Comparison of ENCODE assay signal across 11 cellular contexts in the genomic region with DNA sequence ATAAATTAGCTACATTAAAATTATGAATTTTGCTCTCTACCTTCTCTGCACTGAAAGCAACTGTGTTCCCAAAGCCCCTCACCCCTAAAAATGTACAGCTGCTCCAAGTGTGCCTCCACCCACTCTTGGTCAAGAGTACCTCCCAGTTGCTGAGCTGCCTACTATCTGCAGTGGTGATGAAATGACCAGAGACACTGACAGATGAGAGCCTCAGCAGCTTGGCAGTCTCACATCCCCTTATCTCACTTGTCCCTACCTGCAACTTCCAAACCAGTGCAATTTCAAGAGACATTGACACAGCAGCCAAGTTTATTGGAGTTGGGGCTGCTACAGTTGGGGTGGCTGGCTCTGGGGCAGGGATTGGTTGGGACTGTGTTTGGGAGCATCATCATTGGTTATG. TPM values are rescaled to one million over a fixed set of nuclear protein-coding genes. Genes with fewer than 3 reads are reported as not detected.
"Had no signal": no experiment of that assay in that cellular context is flagged by ENCODE, and none has a peak within 500 bp of the region (broad histone marks: within the 10 kb centered on the region; RNA-seq: fewer than 3 reads in every experiment).

No MANE protein-coding gene starts in this region.

- H3K36me3 ChIP-seq: HAP-1 had no signal

- FAIRE-seq: H54 had no signal

- ATAC-seq: GM23338, HCT116 had no signal

- H3K27ac ChIP-seq: GM23248 had no signal

- DNase-seq: GM23248, GOT3, H7, H9, HCEC 1CT, HFFc6 had no signal

- H3K9ac ChIP-seq: GM23248 had no signal

- H2AFZ ChIP-seq: GM23248, GM23338 had no signal

- H3K4me2 ChIP-seq: GM23338 had no signal

- H3K9me3 ChIP-seq: HAP-1 had no signal

- H3K4me1 ChIP-seq: HAP-1 had no signal

- H3K4me3 ChIP-seq: GM23248, GM23338, HAP-1 had no signal

RNA-seq across cellular contexts. Expression of gene COL6A5, which starts 52.2 kb away (rescaled TPM):
- total RNA-seq: GM23248, H4, H7, HFFc6 had no signal
- polyA plus RNA-seq: GM23248 had no signal
